1 cellular context compared by ENCODE assay signal in the genomic region with DNA sequence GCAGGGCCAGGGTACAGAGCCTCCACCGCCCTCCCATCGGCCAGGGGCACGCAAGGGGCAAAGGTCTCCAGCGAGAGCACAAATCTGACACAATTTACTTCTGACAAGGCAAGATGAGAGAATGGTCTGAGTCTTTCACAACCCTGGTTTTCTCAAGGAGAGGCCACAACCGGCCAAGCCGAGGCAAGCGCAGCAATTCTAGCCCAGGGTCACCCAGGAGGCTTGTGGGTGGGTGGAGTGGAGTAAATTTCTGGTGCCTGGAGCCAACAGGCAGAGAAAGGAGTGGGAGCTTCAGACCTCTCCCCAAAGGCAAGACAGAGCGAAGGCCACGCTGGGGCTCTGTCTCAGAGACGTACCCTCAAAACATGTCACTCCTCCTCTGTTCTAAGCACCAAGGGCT.
TF ChIP-seq lines count a peak whose summit lies in the region.

No MANE protein-coding gene starts in this region.

TF ChIP-seq in HepG2, 621 proteins besides CTCF, POLR2A, EP300 and RAD21:
- TF ChIP-seq ATF2 (CRISPR knock-in tag; IDR thresholded peaks at IDR 0.05) (no peak), MXD4 (CRISPR knock-in tag; IDR thresholded peaks at IDR 0.05) (no peak), MIER2 (CRISPR knock-in tag; IDR thresholded peaks at IDR 0.05) (no peak), TSC22D2 (CRISPR knock-in tag; IDR thresholded peaks at IDR 0.05; ENCODE audit: borderline replicate concordance) (no peak), ZFX (CRISPR knock-in tag; IDR thresholded peaks at IDR 0.05; ENCODE audit: low read depth) (no peak), ZNF616 (CRISPR knock-in tag; IDR thresholded peaks at IDR 0.05; ENCODE audit: low read depth) (no peak), CENPX (CRISPR knock-in tag; IDR thresholded peaks at IDR 0.05) (no peak), ZBTB44 (CRISPR knock-in tag; IDR thresholded peaks at IDR 0.05) (no peak), ZC3H4 (CRISPR knock-in tag; IDR thresholded peaks at IDR 0.05; ENCODE audit: borderline replicate concordance) (no peak)
- TF ChIP-seq, protein P1, sequence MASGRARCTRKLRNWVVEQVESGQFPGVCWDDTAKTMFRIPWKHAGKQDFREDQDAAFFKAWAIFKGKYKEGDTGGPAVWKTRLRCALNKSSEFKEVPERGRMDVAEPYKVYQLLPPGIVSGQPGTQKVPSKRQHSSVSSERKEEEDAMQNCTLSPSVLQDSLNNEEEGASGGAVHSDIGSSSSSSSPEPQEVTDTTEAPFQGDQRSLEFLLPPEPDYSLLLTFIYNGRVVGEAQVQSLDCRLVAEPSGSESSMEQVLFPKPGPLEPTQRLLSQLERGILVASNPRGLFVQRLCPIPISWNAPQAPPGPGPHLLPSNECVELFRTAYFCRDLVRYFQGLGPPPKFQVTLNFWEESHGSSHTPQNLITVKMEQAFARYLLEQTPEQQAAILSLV (CRISPR knock-in tag; IDR thresholded peaks at IDR 0.05; ENCODE audit: borderline replicate concordance) = no peak
TF ChIP-seq in HepG2: peak in this region for 0.
